In the genomic region with DNA sequence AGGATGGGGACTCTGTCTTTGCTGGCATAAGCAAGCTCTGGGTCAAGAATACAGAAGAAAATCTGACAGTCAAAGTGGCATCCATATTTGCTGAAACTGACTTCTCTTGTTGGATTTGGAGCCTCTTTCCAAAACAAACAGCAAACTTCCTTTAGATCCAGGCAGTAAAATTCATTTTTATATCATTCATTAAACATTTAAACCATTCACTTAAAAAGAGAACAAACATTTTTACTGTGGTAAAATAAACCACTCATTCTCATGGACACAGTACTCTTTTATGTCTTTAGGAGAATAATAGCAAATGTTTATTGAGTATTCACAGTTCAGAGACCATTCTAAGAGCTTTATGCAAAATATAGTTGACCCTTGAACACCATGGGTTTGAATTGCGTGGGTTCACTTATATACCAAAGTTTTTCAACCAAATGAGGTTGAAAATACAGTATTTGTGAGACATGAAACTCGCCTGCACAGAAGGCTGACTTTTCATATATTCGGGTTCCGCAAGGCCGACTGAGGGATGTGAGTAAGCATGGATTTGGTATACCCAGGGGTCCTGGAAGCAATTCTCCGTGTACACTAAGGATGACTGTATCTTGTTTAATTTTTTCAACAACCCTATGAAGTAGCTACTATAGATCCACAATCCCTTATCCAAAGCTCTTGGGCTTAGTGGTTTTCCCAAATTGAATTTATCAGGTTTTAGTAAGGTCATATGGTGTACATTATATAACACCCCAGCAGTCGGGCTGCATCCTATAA, we compare ENCODE assay signal across 23 cellular contexts.
"Had no signal": no experiment of that assay in that cellular context is flagged by ENCODE, and none has a peak within 500 bp of the region (broad histone marks: within the 10 kb centered on the region; RNA-seq: fewer than 3 reads in every experiment).

No MANE protein-coding gene starts in this region.

- ATAC-seq: activated naive CD8-positive, alpha-beta T cell treated with anti-CD3 and anti-CD28 coated beads, Interleukin-2, amount 50 U/mL, for 24 hours; natural killer cell; stimulated activated effector memory CD8-positive, alpha-beta T cell treated with anti-CD3 and anti-CD28 coated beads, Interleukin-12 subunit alpha, Interleukin-12 subunit beta, amount 100 ng/mL, for 72 hours; stimulated activated naive CD8-positive, alpha-beta T cell treated with anti-CD3 and anti-CD28 coated beads, Interleukin-15, amount 100 ng/mL, for 72 hours had no signal

- H2AFZ ChIP-seq: hepatocyte had no signal

- H3K4me2 ChIP-seq: hepatocyte had no signal

- H3K36me3 ChIP-seq: left ventricle myocardium inferior, ovary, prostate gland, tibial artery had no signal

- H3K27ac ChIP-seq: epithelial cell of prostate, hepatocyte, left ventricle myocardium inferior, ovary, prostate gland, tibial artery had no signal

- H3K9me3 ChIP-seq: left ventricle myocardium inferior, ovary, prostate gland, tibial artery had no signal

- H3K27me3 ChIP-seq: hepatocyte, ovary, tibial artery had no signal

- FAIRE-seq: frontal cortex had no signal

- H3K4me3 ChIP-seq: hepatocyte, left ventricle myocardium inferior, ovary, prostate gland, tibial artery had no signal

- DNase-seq: activated CD4-positive, alpha-beta T cell treated with anti-CD3 and anti-CD28 coated beads for 4 hours; activated CD4-positive, alpha-beta T cell treated with anti-CD3 and anti-CD28 coated beads, Interleukin-2, amount 50 U/mL, for 48 hours; activated CD4-positive, CD25-positive, alpha-beta regulatory T cell; activated effector memory CD4-positive, alpha-beta T cell treated with anti-CD3 and anti-CD28 coated beads, Interleukin-2, amount 50 U/mL, for 16 hours; activated naive CD4-positive, alpha-beta T cell treated with anti-CD3 and anti-CD28 coated beads, Interleukin-2, amount 50 U/mL, for 16 hours; activated naive CD8-positive, alpha-beta T cell treated with anti-CD3 and anti-CD28 coated beads, Interleukin-2, amount 50 U/mL, for 24 hours; activated T-cell treated with anti-CD3 and anti-CD28 coated beads for 4 hours; cerebellar nuclear complex; cortex of kidney; endodermal cell; glutamatergic neuron; kidney glomerular epithelial cell; left ventricle myocardium inferior; natural killer cell; ovary; stimulated activated naive CD8-positive, alpha-beta T cell treated with anti-CD3 and anti-CD28 coated beads, Interleukin-15, amount 100 ng/mL, for 72 hours; T1000; tibial artery had no signal
